8 cellular contexts compared by ENCODE assay signal in the genomic region with DNA sequence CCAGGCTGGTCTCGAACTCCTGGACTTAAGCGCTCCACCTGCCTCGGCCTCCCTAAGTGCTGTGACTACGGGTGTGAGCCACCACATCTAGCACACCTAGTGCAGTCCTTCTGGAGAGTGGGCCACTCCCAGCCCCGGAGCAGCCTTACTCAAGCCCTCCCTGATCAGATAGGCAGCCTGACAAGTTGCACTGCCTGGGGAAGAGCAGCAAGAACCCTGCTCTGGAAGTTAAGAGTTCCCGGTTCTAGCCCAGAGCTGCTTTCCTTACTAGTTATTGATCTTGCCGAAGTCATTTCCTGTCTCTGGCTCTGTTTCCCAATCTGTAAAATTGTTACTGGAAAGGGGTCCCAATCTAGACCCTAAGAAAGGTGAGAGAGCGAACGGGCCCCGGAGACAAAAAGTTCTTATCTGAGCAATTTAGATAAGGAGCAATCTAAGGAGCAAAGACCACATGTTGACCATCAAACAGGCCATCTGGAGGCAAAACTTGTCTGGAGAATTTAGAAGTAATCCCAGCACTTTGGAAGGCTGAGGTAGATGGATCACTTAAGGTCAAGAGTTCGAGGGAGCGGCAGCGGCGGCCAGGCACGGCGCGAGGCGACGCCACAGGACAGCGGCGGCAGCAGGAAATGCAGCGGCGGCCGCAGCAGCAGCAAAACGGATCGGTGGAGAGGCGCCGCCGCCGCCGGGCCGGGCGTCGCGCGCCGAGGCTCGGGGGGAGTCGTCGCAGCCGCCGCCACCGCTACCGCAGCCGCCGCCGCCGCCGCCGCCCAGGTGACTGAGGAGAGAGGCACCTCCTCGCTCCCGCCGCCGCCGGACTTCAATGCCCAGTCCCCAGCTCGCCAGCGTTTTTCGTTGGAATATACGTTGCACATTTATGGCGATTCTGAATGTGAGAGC. TPM values are rescaled to one million over a fixed set of nuclear protein-coding genes. Genes with fewer than 3 reads are reported as not detected.
A peak's percentile ranks its signal among the peaks of the same experiment; 100 is the strongest.
DNase-seq lines count a peak whose midpoint lies in the region; ATAC-seq, FAIRE-seq and TF ChIP-seq lines count a peak whose summit lies in the region.

No MANE protein-coding gene starts in this region.

- DNase-seq in ELF-1 (ENCODE audit: low read depth, low spot score) (peak; percentile 90), T-helper 1 cell (peak; percentile 31 to 55 (median 43)), K562 (ENCODE audit: extremely low read depth in 1 of 4, low spot score in 3 of 4) (peak; percentile 56 to 88 (median 62)), skeletal muscle cell (ENCODE audit: low read depth) (no peak), COLO829 (ENCODE audit: low spot score) (no peak)

- peaks cover 10% of the 10 kb centered on the region for H3K79me2 ChIP-seq in K562 (ENCODE audit: control insufficient read depth, insufficient read depth, low read length)

- no peaks in the 10 kb centered on the region for H3K36me3 ChIP-seq in K562 (ENCODE audit: control insufficient read depth, insufficient read depth, low read length)
- no peaks in the 10 kb centered on the region for H3K36me3 ChIP-seq in iPS-18a (ENCODE audit: control insufficient read depth, low read depth, low read length)

- H3K4me2 ChIP-seq in K562 (ENCODE audit: insufficient read depth, low read length) = peak overlapping the region; percentile 81

- peak overlapping the region; percentile 92 for H2AFZ ChIP-seq in K562 (ENCODE audit: low read depth, low read length)

- in situ Hi-C loops in K562 (cut with MboI) = no loop called here

- no peak for TF ChIP-seq EP300 in K562 (IDR thresholded peaks at IDR 0.05; ENCODE audit: low read length)

- H3K27me3 ChIP-seq in K562 (ENCODE audit: control insufficient read depth in 2 of 2, insufficient read depth in 2 of 2, low read length in 2 of 2) = no peaks in the 10 kb centered on the region
- H3K27me3 ChIP-seq in iPS-18a (ENCODE audit: control insufficient read depth, insufficient read depth, low read length) = peaks cover 17% of the 10 kb centered on the region

- H3K27ac ChIP-seq in K562 (ENCODE audit: extremely low read depth, low read depth, low read length) (peak overlapping the region; percentile 83; the same call in 2 of the 3 replicates), iPS-18a (ENCODE audit: low read length) (no peak overlapping the region)

- intact Hi-C loops in K562 (cut with micrococcal nuclease) = no loop called here

- no TSS peak for BruUV-seq in K562 (replicated peaks; lab: Mats Ljungman, UMichigan)

- peak in 1 of 2 experiments; percentile 46; a peak in 2 of 4 replicates for TF ChIP-seq RAD21 in K562 (CRISPR knock-in tag; conservative IDR thresholded peaks at IDR 0.05 in 1 of 2, IDR thresholded peaks at IDR 0.05 in 1 of 2)

- CTCF ChIA-PET in K562 (lab: Yijun Ruan, JAX; ENCODE audit: low intra/inter-chr PET ratio) = interaction anchor here (0.8 kb wide), 1 partner anchor 15 kb away, joined by 3 read pairs; no protein-coding TSS in a partner anchor

- POLR2A ChIA-PET in K562 (lab: Yijun Ruan, JAX) = interaction anchor here (0.8 to 2.2 kb wide), 3 partner anchors 12 to 46 kb away, joined by 3 to 9 read pairs (median 3); a partner anchor contains a TSS

- peak; percentile 83 for FAIRE-seq in K562 (lab: Jason Lieb, UNC)

- H3K9me1 ChIP-seq in K562 (ENCODE audit: control insufficient read depth, insufficient read depth, low read length) = no peaks in the 10 kb centered on the region

- peak; percentile 62 for ATAC-seq in K562
- ATAC-seq in HG02763 (IDR thresholded peaks at IDR 0.05; ENCODE audit: unreplicated experiment) = no peak

- TF ChIP-seq CTCF in LNCAP (IDR thresholded peaks at IDR 0.05) (peak; percentile 50; the same call in 1 of the 2 replicates), K562 (IDR thresholded peaks at IDR 0.05 in 2 of 3, conservative IDR thresholded peaks at IDR 0.05 in 1 of 3; ENCODE audit: insufficient read depth in 2 of 3, low read depth in 1 of 3, low read length in 3 of 3) (peak; percentile 53 to 75 (median 58); a peak in 5 of 6 replicates)

- no peaks in the 10 kb centered on the region for H3K9me3 ChIP-seq in K562 (replicated peaks; ENCODE audit: control insufficient read depth, insufficient read depth, low read depth, low read length)
- H3K9me3 ChIP-seq in iPS-18a (ENCODE audit: control insufficient read depth, low read depth, low read length) = no peaks in the 10 kb centered on the region

- H3K9ac ChIP-seq in K562 (ENCODE audit: insufficient read depth in 1 of 2, low read depth in 2 of 2, low read length in 2 of 2) (peak overlapping the region; percentile 68 to 90), iPS-18a (ENCODE audit: low read length) (no peak overlapping the region)

- H3K4me3 ChIP-seq in K562 = peak overlapping the region; percentile 48
- H3K4me3 ChIP-seq in iPS-18a (ENCODE audit: low read length) = peak overlapping the region; percentile 21
- H3K4me3 ChIP-seq in skeletal muscle cell (ENCODE audit: low read depth, low read length) = peak overlapping the region; percentile 48

- H3K4me1 ChIP-seq in K562 (replicated peaks in 1 of 2; ENCODE audit: control insufficient read depth in 2 of 2, insufficient read depth in 2 of 2, low read length in 2 of 2) (peaks cover 39 to 74% of the 10 kb centered on the region in 2 experiments), iPS-18a (ENCODE audit: control insufficient read depth, low read depth, low read length) (peaks cover 9% of the 10 kb centered on the region)

- no peaks in the 10 kb centered on the region for H4K20me1 ChIP-seq in K562 (replicated peaks; ENCODE audit: control insufficient read depth, insufficient read depth, low read length)

- WGBS in K562 (ENCODE audit: insufficient coverage, low coverage, missing lambda C conversion rate) = 5% methylated on average over 47 of the region's 60 CpGs

- TF ChIP-seq POLR2A in K562 (conservative IDR thresholded peaks at IDR 0.05) = no peak

RNA-seq across cellular contexts. Expression of a gene that starts 4.3 kb away (rescaled TPM):
- 16.1 and 63.4 TPM in 2 replicates for total RNA-seq in K562 (2011; cell fraction: chromatin; rRNA removed; ENCODE audit: low replicate concordance)
- 75.0 and 82.4 TPM in 2 replicates for total RNA-seq in K562 (2011; cell fraction: nucleolus; rRNA removed)
- 39.3 and 45.6 TPM in 2 replicates for total RNA-seq in K562 (2011; cell fraction: nucleoplasm; rRNA removed)
- total RNA-seq in K562 (2014; rRNA removed) = 13.9 and 14.0 TPM in 2 replicates
- 2.6 and 3.6 TPM in 2 replicates for total RNA-seq in K562 (2014; rRNA removed; fragmentation: Illumina TruSeq; extraction: Trizol)
- 9.3 and 10.7 TPM in 2 replicates for total RNA-seq in K562 (2015; rRNA removed; fragmentation: Illumina TruSeq; extraction: Trizol)
- total RNA-seq in K562 (2021) = 18.0 and 21.5 TPM in 2 replicates
- polyA plus RNA-seq in K562 (2011; rRNA removed) = 8.5 and 8.6 TPM in 2 replicates
- polyA plus RNA-seq in K562 (2011; cell fraction: cytosol; rRNA removed) = 7.8 and 21.4 TPM in 2 replicates
- 29.1 and 66.7 TPM in 2 replicates for polyA plus RNA-seq in K562 (2011; cell fraction: nucleus; rRNA removed)
- 10.6 and 14.8 TPM in 2 replicates for polyA plus RNA-seq in K562 (2012)
- 6.2 and 12.7 TPM in 2 replicates for polyA plus RNA-seq in K562 (2014; fragmentation: Illumina TruSeq; extraction: Trizol)
- polyA plus RNA-seq in K562 (2014; fragmentation: Nextera tagmentation; extraction: Ambion mirVana) = under 1 TPM; 0.04 to 0.21 TPM
- 17.2 and 20.8 TPM in 2 replicates for polyA plus RNA-seq in K562 (2014; rRNA removed)
- 2.3 and 6.4 TPM in 2 replicates for polyA minus RNA-seq in K562 (2011; rRNA and poly(A)+ RNA removed)
- 3.2 and 8.1 TPM in 2 replicates for polyA minus RNA-seq in K562 (2011; cell fraction: cytosol; rRNA and poly(A)+ RNA removed)
- 17.4 and 22.3 TPM in 2 replicates for polyA minus RNA-seq in K562 (2011; cell fraction: nucleus; rRNA and poly(A)+ RNA removed)

RNA-seq across cellular contexts. Expression of a gene that starts 21.0 kb away (rescaled TPM):
- 3.9 and 8.6 TPM in 2 replicates for total RNA-seq in K562 (2011; cell fraction: chromatin; rRNA removed; ENCODE audit: low replicate concordance)
- 9.5 TPM in 2 replicates for total RNA-seq in K562 (2011; cell fraction: nucleolus; rRNA removed)
- total RNA-seq in K562 (2011; cell fraction: nucleoplasm; rRNA removed) = 5.4 and 5.5 TPM in 2 replicates
- total RNA-seq in K562 (2014; rRNA removed) = 21.1 and 25.0 TPM in 2 replicates
- 1.1 and 1.3 TPM in 2 replicates for total RNA-seq in K562 (2014; rRNA removed; fragmentation: Illumina TruSeq; extraction: Trizol)
- total RNA-seq in K562 (2015; rRNA removed; fragmentation: Illumina TruSeq; extraction: Trizol) = 6.7 and 7.1 TPM in 2 replicates
- 12.9 and 13.9 TPM in 2 replicates for total RNA-seq in K562 (2021)
- polyA plus RNA-seq in K562 (2011; rRNA removed) = 3.6 and 5.3 TPM in 2 replicates
- 6.4 and 18.6 TPM in 2 replicates for polyA plus RNA-seq in K562 (2011; cell fraction: cytosol; rRNA removed)
- 3.8 and 8.0 TPM in 2 replicates for polyA plus RNA-seq in K562 (2011; cell fraction: nucleus; rRNA removed)
- 10.9 and 13.0 TPM in 2 replicates for polyA plus RNA-seq in K562 (2012)
- polyA plus RNA-seq in K562 (2014; fragmentation: Illumina TruSeq; extraction: Trizol) = 1.6 and 7.0 TPM in 2 replicates
- under 1 TPM; 0.55 to 0.73 TPM for polyA plus RNA-seq in K562 (2014; fragmentation: Nextera tagmentation; extraction: Ambion mirVana)
- 17.0 and 17.3 TPM in 2 replicates for polyA plus RNA-seq in K562 (2014; rRNA removed)
- 0.66 and 0.84 TPM in 2 replicates for polyA minus RNA-seq in K562 (2011; rRNA and poly(A)+ RNA removed)
- polyA minus RNA-seq in K562 (2011; cell fraction: cytosol; rRNA and poly(A)+ RNA removed) = 4.9 and 8.0 TPM in 2 replicates
- 2.3 and 2.7 TPM in 2 replicates for polyA minus RNA-seq in K562 (2011; cell fraction: nucleus; rRNA and poly(A)+ RNA removed)

RNA-seq across cellular contexts. Expression of a gene that starts 30.2 kb away (rescaled TPM):
- 117 and 276 TPM in 2 replicates for total RNA-seq in K562 (2011; cell fraction: chromatin; rRNA removed; ENCODE audit: low replicate concordance)
- total RNA-seq in K562 (2011; cell fraction: nucleolus; rRNA removed) = 148 and 164 TPM in 2 replicates
- total RNA-seq in K562 (2011; cell fraction: nucleoplasm; rRNA removed) = 145 and 162 TPM in 2 replicates
- total RNA-seq in K562 (2014; rRNA removed) (43.5 and 62.9 TPM in 2 replicates), K562 (2014; rRNA removed; fragmentation: Illumina TruSeq; extraction: Trizol) (33.3 and 43.2 TPM in 2 replicates), K562 (2015; rRNA removed; fragmentation: Illumina TruSeq; extraction: Trizol) (25.4 and 32.0 TPM in 2 replicates), K562 (2021) (167 and 175 TPM in 2 replicates)
- polyA plus RNA-seq in K562 (2011; rRNA removed) (38.7 and 58.6 TPM in 2 replicates), K562 (2014; fragmentation: Illumina TruSeq; extraction: Trizol) (99.8 and 139 TPM in 2 replicates), K562 (2014; fragmentation: Nextera tagmentation; extraction: Ambion mirVana) (10 to 100 TPM; 62.3 to 80.6 TPM), K562 (2014; rRNA removed) (80.5 and 95.2 TPM in 2 replicates)
- polyA plus RNA-seq in K562 (2011; cell fraction: cytosol; rRNA removed) = 34.8 and 93.5 TPM in 2 replicates
- polyA plus RNA-seq in K562 (2011; cell fraction: nucleus; rRNA removed) = 262 and 432 TPM in 2 replicates
- polyA plus RNA-seq in K562 (2012) = 137 and 160 TPM in 2 replicates
- 19.9 and 27.4 TPM in 2 replicates for polyA minus RNA-seq in K562 (2011; rRNA and poly(A)+ RNA removed)
- 39.1 and 51.2 TPM in 2 replicates for polyA minus RNA-seq in K562 (2011; cell fraction: cytosol; rRNA and poly(A)+ RNA removed)
- polyA minus RNA-seq in K562 (2011; cell fraction: nucleus; rRNA and poly(A)+ RNA removed) = 39.4 and 40.0 TPM in 2 replicates

RNA-seq across cellular contexts. Expression of a gene that starts 35.2 kb away (rescaled TPM):
- 94.6 and 259 TPM in 2 replicates for total RNA-seq in K562 (2011; cell fraction: chromatin; rRNA removed; ENCODE audit: low replicate concordance)
- total RNA-seq in K562 (2011; cell fraction: nucleolus; rRNA removed) = 158 and 168 TPM in 2 replicates
- 148 and 161 TPM in 2 replicates for total RNA-seq in K562 (2011; cell fraction: nucleoplasm; rRNA removed)
- total RNA-seq in K562 (2014; rRNA removed) = 42.9 and 51.6 TPM in 2 replicates
- 41.2 and 45.4 TPM in 2 replicates for total RNA-seq in K562 (2014; rRNA removed; fragmentation: Illumina TruSeq; extraction: Trizol)
- total RNA-seq in K562 (2015; rRNA removed; fragmentation: Illumina TruSeq; extraction: Trizol) = 47.6 and 48.6 TPM in 2 replicates
- 50.0 and 55.1 TPM in 2 replicates for total RNA-seq in K562 (2021)
- 41.8 and 58.9 TPM in 2 replicates for polyA plus RNA-seq in K562 (2011; rRNA removed)
- polyA plus RNA-seq in K562 (2011; cell fraction: cytosol; rRNA removed) = 35.1 and 46.5 TPM in 2 replicates
- 76.8 and 145 TPM in 2 replicates for polyA plus RNA-seq in K562 (2011; cell fraction: nucleus; rRNA removed)
- polyA plus RNA-seq in K562 (2012) = 46.8 and 71.4 TPM in 2 replicates
- 71.5 and 84.2 TPM in 2 replicates for polyA plus RNA-seq in K562 (2014; fragmentation: Illumina TruSeq; extraction: Trizol)
- 100 to 1,000 TPM in 1 of 2 experiments, 10 to 100 TPM in 1; 82.7 to 100 TPM for polyA plus RNA-seq in K562 (2014; fragmentation: Nextera tagmentation; extraction: Ambion mirVana)
- polyA plus RNA-seq in K562 (2014; rRNA removed) = 71.3 and 82.0 TPM in 2 replicates
- polyA minus RNA-seq in K562 (2011; rRNA and poly(A)+ RNA removed) = 42.5 and 66.7 TPM in 2 replicates
- 16.9 and 28.1 TPM in 2 replicates for polyA minus RNA-seq in K562 (2011; cell fraction: cytosol; rRNA and poly(A)+ RNA removed)
- 36.9 and 49.1 TPM in 2 replicates for polyA minus RNA-seq in K562 (2011; cell fraction: nucleus; rRNA and poly(A)+ RNA removed)

RNA-seq across cellular contexts. Expression of a gene that starts 45.8 kb away (rescaled TPM):
- 63.5 and 83.8 TPM in 2 replicates for total RNA-seq in K562 (2011; cell fraction: chromatin; rRNA removed; ENCODE audit: low replicate concordance)
- total RNA-seq in K562 (2011; cell fraction: nucleolus; rRNA removed) = 39.0 and 45.4 TPM in 2 replicates
- 59.4 and 78.8 TPM in 2 replicates for total RNA-seq in K562 (2011; cell fraction: nucleoplasm; rRNA removed)
- total RNA-seq in K562 (2014; rRNA removed) = 46.7 and 50.8 TPM in 2 replicates
- 28.1 and 31.6 TPM in 2 replicates for total RNA-seq in K562 (2014; rRNA removed; fragmentation: Illumina TruSeq; extraction: Trizol)
- 26.2 and 27.9 TPM in 2 replicates for total RNA-seq in K562 (2015; rRNA removed; fragmentation: Illumina TruSeq; extraction: Trizol)
- 29.3 and 34.4 TPM in 2 replicates for total RNA-seq in K562 (2021)
- 25.6 and 32.8 TPM in 2 replicates for polyA plus RNA-seq in K562 (2011; rRNA removed)
- polyA plus RNA-seq in K562 (2011; cell fraction: cytosol; rRNA removed) = 11.3 and 14.9 TPM in 2 replicates
- 96.3 and 104 TPM in 2 replicates for polyA plus RNA-seq in K562 (2011; cell fraction: nucleus; rRNA removed)
- polyA plus RNA-seq in K562 (2012) = 33.2 and 36.0 TPM in 2 replicates
- polyA plus RNA-seq in K562 (2014; fragmentation: Illumina TruSeq; extraction: Trizol) = 48.3 and 50.5 TPM in 2 replicates
- 10 to 100 TPM; 13.8 to 16.0 TPM for polyA plus RNA-seq in K562 (2014; fragmentation: Nextera tagmentation; extraction: Ambion mirVana)
- 64.0 and 65.6 TPM in 2 replicates for polyA plus RNA-seq in K562 (2014; rRNA removed)
- 17.9 and 20.6 TPM in 2 replicates for polyA minus RNA-seq in K562 (2011; rRNA and poly(A)+ RNA removed)
- 4.3 and 7.2 TPM in 2 replicates for polyA minus RNA-seq in K562 (2011; cell fraction: cytosol; rRNA and poly(A)+ RNA removed)
- 24.5 and 27.0 TPM in 2 replicates for polyA minus RNA-seq in K562 (2011; cell fraction: nucleus; rRNA and poly(A)+ RNA removed)

Comparison
In these comparisons a context has a peak if more than half of its experiments do, and no peak if none do; other contexts are left out.
1. DNase-seq: peak in ELF-1 (single experiment), T-helper 1 cell (5 of 5) and K562 (4 of 4); none in skeletal muscle cell (single experiment) and COLO829 (single experiment).
2. Peak in every context shown above with its lines, with median percentiles within 50 percentile points of each other: H3K4me3 ChIP-seq.